ENCODE assay signal across 1 cellular context in genomic region chr9:79439218-79439617, GRCh38.
TF ChIP-seq lines count a peak whose summit lies in the region.

No MANE protein-coding gene starts in this region.

TF ChIP-seq in H1, 55 proteins besides CTCF, POLR2A, EP300 and RAD21:
- peak; percentile 58; the same call in 1 of the 2 replicates for TF ChIP-seq YY1 (IDR thresholded peaks at IDR 0.05; ENCODE audit: low read depth, low read length)
- 0 out of 2 replicates have a peak, but pooled peaks have one; percentile 27 for TF ChIP-seq TAF1 (IDR thresholded peaks at IDR 0.05; ENCODE audit: low read depth, low read length)
- TF ChIP-seq KDM4A (IDR thresholded peaks at IDR 0.05; ENCODE audit: low read depth, low read length, severe bottlenecking) = peak; percentile 47
